In the genomic region with DNA sequence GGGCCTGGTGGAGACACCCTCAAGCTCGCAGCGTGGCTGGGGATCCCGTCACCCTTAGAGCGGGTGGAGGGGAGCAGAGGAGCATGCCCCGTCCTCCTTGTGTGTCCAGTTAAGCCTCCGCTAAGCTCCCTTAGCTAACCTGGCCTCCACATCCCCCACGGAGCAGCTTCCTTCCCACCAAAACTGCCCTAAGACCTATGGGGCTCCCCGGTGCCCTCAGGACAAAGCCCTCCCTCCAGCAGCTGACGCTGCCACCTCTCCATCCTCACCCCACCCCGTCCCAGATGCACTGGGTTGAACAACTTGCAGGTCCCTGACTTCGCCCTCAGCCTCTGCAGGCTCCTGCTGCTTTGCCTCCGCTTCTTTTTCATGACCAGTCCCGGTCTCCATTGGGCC, we compare ENCODE assay signal across 15 cellular contexts. TPM values are rescaled to one million over a fixed set of nuclear protein-coding genes. Genes with fewer than 3 reads are reported as not detected.
DNase-seq lines count a peak whose midpoint lies in the region; ATAC-seq, FAIRE-seq and TF ChIP-seq lines count a peak whose summit lies in the region.
"Had no signal": no experiment of that assay in that cellular context is flagged by ENCODE, and none has a peak within 500 bp of the region (broad histone marks: within the 10 kb centered on the region; RNA-seq: fewer than 3 reads in every experiment).

No MANE protein-coding gene starts in this region.

- FAIRE-seq in bronchial epithelial cell (lab: Jason Lieb, UNC), result no peak
- FAIRE-seq: frontal cortex had no signal

- H3K9ac ChIP-seq in NT2/D1 (ENCODE audit: insufficient read length, low read depth), result peak overlapping the region; percentile 26

- H3K36me3 ChIP-seq in NT2/D1 (ENCODE audit: insufficient read depth, insufficient read length, low read length) (no peaks in the 10 kb centered on the region), bronchial epithelial cell (ENCODE audit: control insufficient read depth, insufficient read depth, low read length) (peaks cover 2% of the 10 kb centered on the region), left lung (no peaks in the 10 kb centered on the region), thoracic aorta (no peaks in the 10 kb centered on the region)

- intact Hi-C loops in left lung (cut with DNase I), result no loop called here

- H3K27me3 ChIP-seq in NT2/D1 (ENCODE audit: insufficient read depth, insufficient read length) (peaks cover 23% of the 10 kb centered on the region), bronchial epithelial cell (ENCODE audit: control insufficient read depth, insufficient read depth, low read length) (no peaks in the 10 kb centered on the region), left lung (peaks cover 0 to 28% of the 10 kb centered on the region in 2 donors), thoracic aorta (replicated peaks; ENCODE audit: insufficient read depth) (no peaks in the 10 kb centered on the region)

- H3K4me3 ChIP-seq in NT2/D1 (ENCODE audit: insufficient read length, low read depth) (no peak overlapping the region), bronchial epithelial cell (ENCODE audit: low read depth, low read length) (no peak overlapping the region), left lung (no peak overlapping the region), thoracic aorta (peak overlapping the region; percentile 50)

- peak overlapping the region; percentile 86 for H3K27ac ChIP-seq in left lung
- peak overlapping the region; percentile 92 to 94 for H3K27ac ChIP-seq in thoracic aorta

- H3K4me1 ChIP-seq in NT2/D1 (ENCODE audit: insufficient read depth, insufficient read length), result peaks cover 51% of the 10 kb centered on the region
- peaks cover 53 to 97% of the 10 kb centered on the region in 2 donors for H3K4me1 ChIP-seq in left lung
- peaks cover 38 to 81% of the 10 kb centered on the region in 2 donors for H3K4me1 ChIP-seq in thoracic aorta (ENCODE audit: control insufficient read depth in 1 of 2, low read depth in 2 of 2)

- no peaks in the 10 kb centered on the region for H3K9me3 ChIP-seq in NT2/D1 (ENCODE audit: insufficient read depth, low read length)
- no peaks in the 10 kb centered on the region for H3K9me3 ChIP-seq in left lung
- H3K9me3 ChIP-seq in thoracic aorta, result no peaks in the 10 kb centered on the region
- H3K9me3 ChIP-seq: Caco-2 had no signal

- no peak for ATAC-seq in left lung
- ATAC-seq in thoracic aorta (ENCODE audit: insufficient number of reproducible peaks, low FRiP score, low read depth), result no peak
- ATAC-seq in GM18867 (IDR thresholded peaks at IDR 0.05; ENCODE audit: unreplicated experiment), result no peak
- ATAC-seq: activated T-helper 17 cell treated with anti-CD3 and anti-CD28 coated beads, Interleukin-2, amount 50 U/mL, for 72 hours; stimulated activated naive CD8-positive, alpha-beta T cell treated with anti-CD3 and anti-CD28 coated beads, Interleukin-15, amount 100 ng/mL, for 72 hours had no signal

- no peak for TF ChIP-seq CTCF in bronchial epithelial cell (IDR thresholded peaks at IDR 0.05; ENCODE audit: insufficient read depth, low read length, severe bottlenecking)
- no peak for TF ChIP-seq CTCF in left lung (IDR thresholded peaks at IDR 0.05)
- no peak for TF ChIP-seq CTCF in thoracic aorta (IDR thresholded peaks at IDR 0.05)

- DNase-seq in NT2/D1 (ENCODE audit: low read depth, low spot score), result no peak
- DNase-seq in bronchial epithelial cell (ENCODE audit: low read depth), result peak; percentile 19
- peak in 1 of 2 donors; percentile 55 for DNase-seq in left lung
- DNase-seq in thoracic aorta (ENCODE audit: low spot score), result no peak
- no peak for DNase-seq in effector CD4-positive, alpha-beta T cell
- DNase-seq in mesenteric fat pad (ENCODE audit: low spot score), result no peak
- no peak for DNase-seq in occipital lobe (lab: John Stamatoyannopoulos, UW)
- DNase-seq: NCI-H1417; NCI-H510A; stimulated activated CD4-positive, alpha-beta T cell treated with anti-CD3 and anti-CD28 coated beads, Interleukin-4, amount 100 ng/mL, for 24 hours; stimulated activated naive CD8-positive, alpha-beta T cell treated with anti-CD3 and anti-CD28 coated beads, Interleukin-15, amount 100 ng/mL, for 72 hours had no signal

RNA-seq across cellular contexts. Expression of a gene that starts 4.0 kb away (rescaled TPM):
- total RNA-seq in bronchial epithelial cell, result 367 and 620 TPM in 2 replicates
- total RNA-seq in left lung, result 10 to 100 TPM; 22.1 to 22.3 TPM
- 10 to 100 TPM; 22.6 to 47.8 TPM for total RNA-seq in thoracic aorta
- 15.7 TPM for total RNA-seq in mesenteric fat pad
- total RNA-seq in occipital lobe, result 20.6 TPM

RNA-seq across cellular contexts. Expression of a gene that starts 11.4 kb away (rescaled TPM):
- total RNA-seq in bronchial epithelial cell, result 8.4 and 14.1 TPM in 2 replicates
- total RNA-seq in left lung, result 1 to 10 TPM; 7.1 to 8.5 TPM
- total RNA-seq in thoracic aorta, result 1 to 10 TPM; 3.1 to 4.6 TPM
- total RNA-seq in mesenteric fat pad, result 2.8 TPM
- total RNA-seq in occipital lobe, result 10.1 TPM

RNA-seq across cellular contexts. Expression of a gene that starts 46.7 kb away (rescaled TPM):
- total RNA-seq in bronchial epithelial cell (35.5 and 50.8 TPM in 2 replicates), left lung (1 to 10 TPM; 9.4 to 9.6 TPM), thoracic aorta (1 to 10 TPM; 1.6 to 6.5 TPM), mesenteric fat pad (3.4 TPM), occipital lobe (11.1 TPM)

RNA-seq across cellular contexts. Expression of a gene that starts 49.5 kb away (rescaled TPM):
- total RNA-seq in bronchial epithelial cell (not detected in 2 replicates), left lung (under 1 TPM; 0.76 to 0.93 TPM), thoracic aorta (under 1 TPM in 1 of 2 donors, not detected in 1; 0.35 TPM), mesenteric fat pad (0.06 TPM), occipital lobe (5.8 TPM)
- total RNA-seq: activated T-helper 17 cell treated with anti-CD3 and anti-CD28 coated beads, Interleukin-2, amount 50 U/mL, for 72 hours; Caco-2 had no signal
